ENCODE assay signal across 22 cellular contexts in genomic region chr10:7122561-7122960, GRCh38.
"Had no signal": no experiment of that assay in that cellular context is flagged by ENCODE, and none has a peak within 500 bp of the region (broad histone marks: within the 10 kb centered on the region; RNA-seq: fewer than 3 reads in every experiment).

No MANE protein-coding gene starts in this region.

- ATAC-seq: HepG2, T-cell had no signal

- H3K27me3 Mint-ChIP-seq: T-cell had no signal

- H3K4me3 Mint-ChIP-seq: T-cell had no signal

- H3K9me3 ChIP-seq: SK-N-SH had no signal

- H3K9me3 Mint-ChIP-seq: T-cell had no signal

- DNase-seq: IMR-90, Kasumi-1, MM.1S, NCI-H1092 treated with DMSO at 0.1 percent for 48 hours, NCI-H1436, NCI-H187, NCI-H2029, NCI-H2081 treated with DMSO at 0.1 percent for 48 hours, NCI-H2171, NCI-H226, NCI-H446, NCI-H510A, NCI-H524 treated with DMSO at 0.1 percent for 48 hours, NCI-H69, NCI-H774, Right ventricle myocardium superior, RPMI8226, SK-N-SH, SW 1271, T-cell had no signal

- H3K27ac ChIP-seq: KMS-11 had no signal

- H3K27ac Mint-ChIP-seq: T-cell had no signal

- H3K36me3 Mint-ChIP-seq: T-cell had no signal
